Comparison of ENCODE assay signal across 15 cellular contexts in the genomic region with DNA sequence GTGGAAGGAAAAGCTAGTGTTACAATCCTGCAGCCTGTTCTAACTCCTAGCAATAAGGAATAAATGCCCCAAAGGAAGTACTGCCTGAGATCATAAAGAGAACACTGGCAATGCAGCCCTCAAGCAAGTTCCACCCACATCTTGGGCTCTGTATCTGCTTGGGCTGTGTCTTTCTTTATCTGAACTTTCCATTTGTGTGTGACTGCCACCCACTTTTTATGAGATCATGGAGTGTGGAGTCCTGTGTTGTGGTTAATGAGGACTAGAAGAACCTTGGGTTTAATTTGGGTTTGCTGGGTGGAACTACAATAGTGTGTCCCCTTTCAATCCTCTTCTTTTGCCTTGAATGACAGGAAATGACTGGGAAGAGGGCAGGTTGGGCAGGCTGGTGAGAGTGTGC. TPM values are rescaled to one million over a fixed set of nuclear protein-coding genes. Genes with fewer than 3 reads are reported as not detected.
DNase-seq lines count a peak whose midpoint lies in the region; ATAC-seq and TF ChIP-seq lines count a peak whose summit lies in the region.
"Had no signal": no experiment of that assay in that cellular context is flagged by ENCODE, and none has a peak within 500 bp of the region (broad histone marks: within the 10 kb centered on the region; RNA-seq: fewer than 3 reads in every experiment).

No MANE protein-coding gene starts in this region.

- H3F3A ChIP-seq in Loucy (ENCODE audit: low read depth), result no peaks in the 10 kb centered on the region

- H3K4me3 ChIP-seq in mammary epithelial cell (replicated peaks in 1 of 3; ENCODE audit: insufficient read depth in 1 of 3, low read depth in 2 of 3, low read length in 3 of 3) (no peak overlapping the region), breast epithelium (no peak overlapping the region), Loucy (ENCODE audit: low read length, poor library complexity, severe bottlenecking) (no peak overlapping the region)
- H3K4me3 ChIP-seq: A549, BLaER1 had no signal

- H3K36me3 ChIP-seq in mammary epithelial cell (ENCODE audit: insufficient read depth, low read length) (no peaks in the 10 kb centered on the region), breast epithelium (no peaks in the 10 kb centered on the region), Loucy (ENCODE audit: insufficient read depth, low read length) (no peaks in the 10 kb centered on the region)
- H3K36me3 ChIP-seq: BLaER1 had no signal

- TF ChIP-seq CTCF in mammary epithelial cell (conservative IDR thresholded peaks at IDR 0.05 in 1 of 2, IDR thresholded peaks at IDR 0.05 in 1 of 2; ENCODE audit: extremely low read depth in 1 of 2, insufficient read depth in 1 of 2, low read depth in 1 of 2, low read length in 2 of 2) (no peak), breast epithelium (IDR thresholded peaks at IDR 0.05) (no peak), Loucy (conservative IDR thresholded peaks at IDR 0.05; ENCODE audit: low read length) (no peak)

- CTCF ChIA-PET in mammary epithelial cell (lab: Charles Lee; ENCODE audit: low non-redundant PET), result no interaction called here

- dilution Hi-C loops in mammary epithelial cell (cut with HindIII; ENCODE audit: low sequenced_read_pairs), result no loop called here

- no peak for TF ChIP-seq POLR2A in breast epithelium (IDR thresholded peaks at IDR 0.05)

- in situ Hi-C loops in mammary epithelial cell (cut with MboI; ENCODE audit: low sequenced_read_pairs in 2 of 2), result loop anchor here in 1 of 2 donors (10.0 kb wide), 1 partner anchor 128 kb away; no protein-coding TSS in a partner anchor

- H3K4me3 Mint-ChIP-seq in activated T-helper 2 cell treated with anti-CD3 and anti-CD28 coated beads, Interferon-gamma antibody, Interleukin-2, Interleukin-4, amounts not matched to agents 10 μg/mL and 5 μg/mL and 100 μg/mL, durations not matched to agents 14 hours and 24 hours and 36 hours (ENCODE audit: low read depth), result no peak overlapping the region
- no peak overlapping the region for H3K4me3 Mint-ChIP-seq in stimulated activated naive CD8-positive, alpha-beta T cell treated with anti-CD3 and anti-CD28 coated beads, Interleukin-15, Interleukin-2, amounts not matched to agents 100 ng/mL and 50 ng/mL, for 24 hours
- H3K4me3 Mint-ChIP-seq: CD4-positive, alpha-beta memory T cell had no signal

- H4K20me1 ChIP-seq in mammary epithelial cell (ENCODE audit: insufficient read depth, low read length) (no peaks in the 10 kb centered on the region), Loucy (ENCODE audit: insufficient read depth, low read length, poor library complexity, severe bottlenecking) (no peaks in the 10 kb centered on the region)
- H4K20me1 ChIP-seq: BLaER1 had no signal

- intact Hi-C loops in mammary epithelial cell (cut with micrococcal nuclease) (loop anchor here (5.0 to 10.0 kb wide), 3 partner anchors 110 to 402 kb away; partner anchors contain the start of gene ALG5), breast epithelium (cut with DNase I; ENCODE audit: low total_unique reads) (no loop called here)
- intact Hi-C loops in activated T-helper 2 cell treated with anti-CD3 and anti-CD28 coated beads, Interferon-gamma antibody, Interleukin-2, Interleukin-4, amounts not matched to agents 10 μg/mL and 5 μg/mL and 100 μg/mL, durations not matched to agents 14 hours and 24 hours and 36 hours (cut with micrococcal nuclease), result no loop called here

- H3K27me3 Mint-ChIP-seq in activated T-helper 2 cell treated with anti-CD3 and anti-CD28 coated beads, Interferon-gamma antibody, Interleukin-2, Interleukin-4, amounts not matched to agents 10 μg/mL and 5 μg/mL and 100 μg/mL, durations not matched to agents 14 hours and 24 hours and 36 hours (ENCODE audit: low read depth), result peaks cover 5% of the 10 kb centered on the region
- H3K27me3 Mint-ChIP-seq in stimulated activated naive CD8-positive, alpha-beta T cell treated with anti-CD3 and anti-CD28 coated beads, Interleukin-15, Interleukin-2, amounts not matched to agents 100 ng/mL and 50 ng/mL, for 24 hours, result peaks cover 22% of the 10 kb centered on the region

- no peak for ATAC-seq in GM18870 (IDR thresholded peaks at IDR 0.05; ENCODE audit: unreplicated experiment)
- ATAC-seq: A549 had no signal

- no peak overlapping the region for H3K27ac ChIP-seq in mammary epithelial cell (ENCODE audit: insufficient read depth, low read depth, low read length)
- no peak overlapping the region for H3K27ac ChIP-seq in breast epithelium
- H3K27ac ChIP-seq: A549, BLaER1 had no signal

- H3K27me3 ChIP-seq in mammary epithelial cell (ENCODE audit: insufficient read depth, low read length) (no peaks in the 10 kb centered on the region), breast epithelium (no peaks in the 10 kb centered on the region), Loucy (ENCODE audit: insufficient read depth, low read length, poor library complexity, severe bottlenecking) (no peaks in the 10 kb centered on the region)
- H3K27me3 ChIP-seq: BLaER1 had no signal

- H3K9me3 ChIP-seq in mammary epithelial cell (replicated peaks; ENCODE audit: insufficient read depth, low read length), result no peaks in the 10 kb centered on the region
- H3K9me3 ChIP-seq in breast epithelium, result no peaks in the 10 kb centered on the region
- H3K9me3 ChIP-seq in Loucy (ENCODE audit: insufficient read depth, low read depth, low read length), result no peaks in the 10 kb centered on the region
- H3K9me3 ChIP-seq: A549, BLaER1 had no signal

- no peaks in the 10 kb centered on the region for H3K36me3 Mint-ChIP-seq in activated T-helper 2 cell treated with anti-CD3 and anti-CD28 coated beads, Interferon-gamma antibody, Interleukin-2, Interleukin-4, amounts not matched to agents 10 μg/mL and 5 μg/mL and 100 μg/mL, durations not matched to agents 14 hours and 24 hours and 36 hours (ENCODE audit: low read depth)
- no peaks in the 10 kb centered on the region for H3K36me3 Mint-ChIP-seq in stimulated activated naive CD8-positive, alpha-beta T cell treated with anti-CD3 and anti-CD28 coated beads, Interleukin-15, Interleukin-2, amounts not matched to agents 100 ng/mL and 50 ng/mL, for 24 hours (ENCODE audit: low read depth)
- H3K36me3 Mint-ChIP-seq: CD4-positive, alpha-beta memory T cell had no signal

- BruUV-seq in mammary epithelial cell (replicated peaks; lab: Mats Ljungman, UMichigan), result no TSS peak

- H3K27ac Mint-ChIP-seq in activated T-helper 2 cell treated with anti-CD3 and anti-CD28 coated beads, Interferon-gamma antibody, Interleukin-2, Interleukin-4, amounts not matched to agents 10 μg/mL and 5 μg/mL and 100 μg/mL, durations not matched to agents 14 hours and 24 hours and 36 hours, result peak overlapping the region; percentile 6
- H3K27ac Mint-ChIP-seq in stimulated activated naive CD8-positive, alpha-beta T cell treated with anti-CD3 and anti-CD28 coated beads, Interleukin-15, Interleukin-2, amounts not matched to agents 100 ng/mL and 50 ng/mL, for 24 hours, result peak overlapping the region; percentile 29
- H3K27ac Mint-ChIP-seq: CD4-positive, alpha-beta memory T cell had no signal

- H3K4me2 ChIP-seq in mammary epithelial cell (ENCODE audit: insufficient read depth, low read depth, low read length), result no peak overlapping the region
- peak overlapping the region; percentile 7 for H3K4me2 ChIP-seq in Loucy (ENCODE audit: low read depth, low read length, poor library complexity, severe bottlenecking)
- H3K4me2 ChIP-seq: A549, BLaER1 had no signal

- H3K4me1 ChIP-seq in mammary epithelial cell (ENCODE audit: insufficient read depth, low read length), result no peaks in the 10 kb centered on the region
- H3K4me1 ChIP-seq in breast epithelium, result no peaks in the 10 kb centered on the region
- H3K4me1 ChIP-seq in Loucy (ENCODE audit: insufficient read depth, low read length, poor library complexity, severe bottlenecking), result no peaks in the 10 kb centered on the region
- H3K4me1 ChIP-seq: A549, BLaER1 had no signal

- no peaks in the 10 kb centered on the region for H3K9me2 ChIP-seq in Loucy (replicated peaks; ENCODE audit: low read depth, low read length)

- H3K79me2 ChIP-seq in mammary epithelial cell (ENCODE audit: insufficient read depth, low read length) (no peaks in the 10 kb centered on the region), Loucy (ENCODE audit: insufficient read depth, low read length) (no peaks in the 10 kb centered on the region)

- no peaks in the 10 kb centered on the region for H3K9me3 Mint-ChIP-seq in activated T-helper 2 cell treated with anti-CD3 and anti-CD28 coated beads, Interferon-gamma antibody, Interleukin-2, Interleukin-4, amounts not matched to agents 10 μg/mL and 5 μg/mL and 100 μg/mL, durations not matched to agents 14 hours and 24 hours and 36 hours
- no peaks in the 10 kb centered on the region for H3K9me3 Mint-ChIP-seq in stimulated activated naive CD8-positive, alpha-beta T cell treated with anti-CD3 and anti-CD28 coated beads, Interleukin-15, Interleukin-2, amounts not matched to agents 100 ng/mL and 50 ng/mL, for 24 hours
- H3K9me3 Mint-ChIP-seq: CD4-positive, alpha-beta memory T cell had no signal

- H3K9ac ChIP-seq in mammary epithelial cell (ENCODE audit: insufficient read depth, low read length) (no peak overlapping the region), Loucy (ENCODE audit: low read depth, low read length, poor library complexity, severe bottlenecking) (no peak overlapping the region)
- H3K9ac ChIP-seq: BLaER1 had no signal

- DNase-seq in mammary epithelial cell (no peak), breast epithelium (ENCODE audit: low spot score in 2 of 2) (no peak), T-helper 9 cell (no peak)
- no peak for DNase-seq in activated T-helper 2 cell treated with anti-CD3 and anti-CD28 coated beads, Interferon-gamma antibody, Interleukin-2, Interleukin-4, amounts not matched to agents 10 μg/mL and 5 μg/mL and 100 μg/mL, durations not matched to agents 14 hours and 24 hours and 36 hours (ENCODE audit: low spot score)
- DNase-seq: CD4-positive, alpha-beta memory T cell; EL; NCI-H1417 treated with DMSO at 0.1 percent for 48 hours; NCI-H1930; NCI-H226; NCI-H524 had no signal

- H2AFZ ChIP-seq in mammary epithelial cell (ENCODE audit: low read depth, low read length), result peak overlapping the region; percentile 2
- H2AFZ ChIP-seq in Loucy (ENCODE audit: low read length), result peak overlapping the region; percentile 71

- peaks cover 10% of the 10 kb centered on the region for H3K4me1 Mint-ChIP-seq in activated T-helper 2 cell treated with anti-CD3 and anti-CD28 coated beads, Interferon-gamma antibody, Interleukin-2, Interleukin-4, amounts not matched to agents 10 μg/mL and 5 μg/mL and 100 μg/mL, durations not matched to agents 14 hours and 24 hours and 36 hours (ENCODE audit: low read depth)
- peaks cover 8% of the 10 kb centered on the region for H3K4me1 Mint-ChIP-seq in stimulated activated naive CD8-positive, alpha-beta T cell treated with anti-CD3 and anti-CD28 coated beads, Interleukin-15, Interleukin-2, amounts not matched to agents 100 ng/mL and 50 ng/mL, for 24 hours (ENCODE audit: low read depth)

RNA-seq across cellular contexts. Expression of gene RFXAP, which starts 38.3 kb away (rescaled TPM):
- total RNA-seq in mammary epithelial cell (1 to 10 TPM; 3.3 to 4.4 TPM), breast epithelium (1 to 10 TPM; 3.8 to 6.6 (median 5.9) TPM)
- 1.6 TPM for polyA plus RNA-seq in mammary epithelial cell
- not detected for polyA minus RNA-seq in mammary epithelial cell
- 10.6 and 13.5 TPM in 2 replicates for total RNA-seq in activated T-helper 2 cell treated with anti-CD3 and anti-CD28 coated beads, Interferon-gamma antibody, Interleukin-2, Interleukin-4, amounts not matched to agents 10 μg/mL and 5 μg/mL and 100 μg/mL, durations not matched to agents 14 hours and 24 hours and 36 hours
